Comparison of ENCODE assay signal across 19 cellular contexts in the genomic region with DNA sequence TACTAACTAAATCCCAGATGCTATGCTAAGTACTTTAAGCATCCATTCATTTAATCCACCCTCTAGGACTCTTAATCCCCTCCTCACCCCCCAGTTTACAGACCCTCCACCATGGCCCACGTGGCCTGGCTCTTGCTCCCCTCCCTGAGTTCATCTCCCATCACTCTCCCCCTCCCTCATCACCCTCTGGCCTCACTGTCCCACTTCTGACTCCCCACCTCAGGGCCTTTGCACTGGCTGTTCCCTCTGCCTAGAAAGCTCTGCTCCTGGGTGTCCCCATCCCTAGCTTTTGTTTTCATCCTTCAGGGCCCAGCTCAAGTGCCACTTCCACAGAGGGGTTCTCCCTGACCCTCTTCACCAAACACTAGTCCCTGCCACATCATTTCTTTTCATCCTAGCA. TPM values are rescaled to one million over a fixed set of nuclear protein-coding genes. Genes with fewer than 3 reads are reported as not detected.
A peak's percentile ranks its signal among the peaks of the same experiment; 100 is the strongest.
DNase-seq lines count a peak whose midpoint lies in the region; ATAC-seq and TF ChIP-seq lines count a peak whose summit lies in the region.
"Had no signal": no experiment of that assay in that cellular context is flagged by ENCODE, and none has a peak within 500 bp of the region (broad histone marks: within the 10 kb centered on the region; RNA-seq: fewer than 3 reads in every experiment).

No MANE protein-coding gene starts in this region.

- peaks cover 60% of the 10 kb centered on the region for H3K4me1 Mint-ChIP-seq in activated T-cell treated with anti-CD3 and anti-CD28 coated beads, Interleukin-2, amount 50 U/mL, for 72 hours (ENCODE audit: low read depth)
- peaks cover 67 to 72% (median 70%) of the 10 kb centered on the region in 3 donors for H3K4me1 Mint-ChIP-seq in T-cell
- H3K4me1 Mint-ChIP-seq in effector memory CD8-positive, alpha-beta T cell (ENCODE audit: low read depth in 2 of 2), result peaks cover 50 to 56% of the 10 kb centered on the region in 2 donors

- peaks cover 3 to 4% of the 10 kb centered on the region in 2 donors for H3K36me3 Mint-ChIP-seq in activated T-cell treated with anti-CD3 and anti-CD28 coated beads, Interleukin-2, amount 50 U/mL, for 72 hours (ENCODE audit: insufficient read depth in 2 of 2)
- peaks cover 4% of the 10 kb centered on the region for H3K36me3 Mint-ChIP-seq in T-cell
- H3K36me3 Mint-ChIP-seq in effector memory CD8-positive, alpha-beta T cell (ENCODE audit: insufficient read depth), result peaks cover 50% of the 10 kb centered on the region

- intact Hi-C loops in heart left ventricle (cut with DNase I), result loop anchor here in 4 of 10 donors (5.0 kb wide), 1 partner anchor 37 kb away; no protein-coding TSS in a partner anchor

- no peak for DNase-seq in activated T-cell treated with anti-CD3 and anti-CD28 coated beads, Interleukin-2, amount 50 U/mL, for 72 hours
- DNase-seq in activated T-cell treated with anti-CD3 and anti-CD28 coated beads for 4 hours, result no peak
- DNase-seq in T-cell, result no peak
- DNase-seq in effector memory CD8-positive, alpha-beta T cell, result no peak
- no peak for DNase-seq in heart left ventricle
- no peak for DNase-seq in NK-92 (lab: John Stamatoyannopoulos, UW; ENCODE audit: unreplicated experiment)
- DNase-seq in NCI-H1417 (lab: John Stamatoyannopoulos, UW), result no peak
- DNase-seq: ACHN, AML-193, Caco-2, H9, NCI-H1105 treated with DMSO at 0.1 percent for 48 hours, NCI-H187, NCI-H226, NCI-H69, RPMI8226, SIG-M5 had no signal

- H3K4me1 ChIP-seq in HEK293 (ENCODE audit: control insufficient read depth, insufficient read depth, low read length) (0 out of 2 replicates have a peak, but pooled peaks cover 3% of the 10 kb centered on the region), heart left ventricle (peaks cover 0 to 54% (median 11%) of the 10 kb centered on the region in 12 donors)
- H3K4me1 ChIP-seq: Caco-2 had no signal

- 86 to 100% (median 97%) methylated on average over 1 of the region's 1 CpG for WGBS in heart left ventricle, 4 donors

- ATAC-seq in activated T-cell treated with anti-CD3 and anti-CD28 coated beads, Interleukin-2, amount 50 U/mL, for 72 hours (replicated peaks in 1 of 2), result no peak
- no peak for ATAC-seq in T-cell (replicated peaks in 1 of 4)
- no peak for ATAC-seq in effector memory CD8-positive, alpha-beta T cell (replicated peaks)
- no peak for ATAC-seq in heart left ventricle

- POLR2A ChIA-PET in HEK293 (lab: Yijun Ruan, JAX) (interaction anchor here (1.1 kb wide), 1 partner anchor 9 kb away, joined by 3 read pairs; no protein-coding TSS in a partner anchor), T-cell (lab: Charles Lee) (interaction anchor here in 1 of 2 donors (0.6 kb wide), 2 partner anchors 17 to 68 kb away, joined by 3 read pairs; no protein-coding TSS in a partner anchor)

- H3K27me3 Mint-ChIP-seq in activated T-cell treated with anti-CD3 and anti-CD28 coated beads, Interleukin-2, amount 50 U/mL, for 72 hours (ENCODE audit: low read depth), result no peaks in the 10 kb centered on the region
- no peaks in the 10 kb centered on the region for H3K27me3 Mint-ChIP-seq in T-cell
- no peaks in the 10 kb centered on the region for H3K27me3 Mint-ChIP-seq in effector memory CD8-positive, alpha-beta T cell

- H3K36me3 ChIP-seq in HEK293 (ENCODE audit: control insufficient read depth in 2 of 2, insufficient read depth in 1 of 2, low read length in 2 of 2), result no peaks in the 10 kb centered on the region; a peak in 1 of 3 replicates
- H3K36me3 ChIP-seq in heart left ventricle, result no peaks in the 10 kb centered on the region

- CTCF ChIA-PET in HEK293 (lab: Yijun Ruan, JAX), result interaction anchor here (1.2 kb wide), 1 partner anchor 725 kb away, joined by 4 read pairs; no protein-coding TSS in a partner anchor
- CTCF ChIA-PET in T-cell (lab: Charles Lee), result no interaction called here

- H3K4me3 ChIP-seq in HEK293 (ENCODE audit: low read depth, low read length) (no peak overlapping the region), heart left ventricle (no peak overlapping the region)

- no peaks in the 10 kb centered on the region for H3K9me3 Mint-ChIP-seq in activated T-cell treated with anti-CD3 and anti-CD28 coated beads, Interleukin-2, amount 50 U/mL, for 72 hours
- H3K9me3 Mint-ChIP-seq in T-cell, result no peaks in the 10 kb centered on the region
- H3K9me3 Mint-ChIP-seq in effector memory CD8-positive, alpha-beta T cell, result no peaks in the 10 kb centered on the region
- H3K9me3 Mint-ChIP-seq: CD14-positive monocyte, H9 had no signal

- H3K27me3 ChIP-seq in heart left ventricle, result no peaks in the 10 kb centered on the region

- TF ChIP-seq CTCF in HEK293 (tag by site-specific recombination; IDR thresholded peaks at IDR 0.05) (no peak), heart left ventricle (IDR thresholded peaks at IDR 0.05) (no peak)

- TF ChIP-seq POLR2A in heart left ventricle (IDR thresholded peaks at IDR 0.05), result no peak

- H3K9me3 ChIP-seq in HEK293 (ENCODE audit: control insufficient read depth, insufficient read depth, low read depth, low read length) (no peaks in the 10 kb centered on the region), heart left ventricle (no peaks in the 10 kb centered on the region)
- H3K9me3 ChIP-seq: Caco-2 had no signal

- H3K4me3 Mint-ChIP-seq in activated T-cell treated with anti-CD3 and anti-CD28 coated beads, Interleukin-2, amount 50 U/mL, for 72 hours, result no peak overlapping the region
- H3K4me3 Mint-ChIP-seq in T-cell, result peak overlapping the region in 1 of 3 donors; percentile 36
- peak overlapping the region; percentile 3 to 19 for H3K4me3 Mint-ChIP-seq in effector memory CD8-positive, alpha-beta T cell
- H3K4me3 Mint-ChIP-seq: CD14-positive monocyte, H9 had no signal

- H3K27ac Mint-ChIP-seq in activated T-cell treated with anti-CD3 and anti-CD28 coated beads, Interleukin-2, amount 50 U/mL, for 72 hours, result peak overlapping the region; percentile 49
- H3K27ac Mint-ChIP-seq in T-cell, result peak overlapping the region; percentile 34 to 66
- peak overlapping the region in 1 of 2 donors; percentile 74 for H3K27ac Mint-ChIP-seq in effector memory CD8-positive, alpha-beta T cell

- H3K27ac ChIP-seq in HEK293 (ENCODE audit: extremely low read depth, low read depth, low read length) (no peak overlapping the region), heart left ventricle (no peak overlapping the region)

TF ChIP-seq in HEK293, 187 proteins besides CTCF, POLR2A, EP300 and RAD21:
- no peak for TF ChIP-seq ZNF791 (tag by site-specific recombination; IDR thresholded peaks at IDR 0.05)
- TF ChIP-seq, protein P1, sequence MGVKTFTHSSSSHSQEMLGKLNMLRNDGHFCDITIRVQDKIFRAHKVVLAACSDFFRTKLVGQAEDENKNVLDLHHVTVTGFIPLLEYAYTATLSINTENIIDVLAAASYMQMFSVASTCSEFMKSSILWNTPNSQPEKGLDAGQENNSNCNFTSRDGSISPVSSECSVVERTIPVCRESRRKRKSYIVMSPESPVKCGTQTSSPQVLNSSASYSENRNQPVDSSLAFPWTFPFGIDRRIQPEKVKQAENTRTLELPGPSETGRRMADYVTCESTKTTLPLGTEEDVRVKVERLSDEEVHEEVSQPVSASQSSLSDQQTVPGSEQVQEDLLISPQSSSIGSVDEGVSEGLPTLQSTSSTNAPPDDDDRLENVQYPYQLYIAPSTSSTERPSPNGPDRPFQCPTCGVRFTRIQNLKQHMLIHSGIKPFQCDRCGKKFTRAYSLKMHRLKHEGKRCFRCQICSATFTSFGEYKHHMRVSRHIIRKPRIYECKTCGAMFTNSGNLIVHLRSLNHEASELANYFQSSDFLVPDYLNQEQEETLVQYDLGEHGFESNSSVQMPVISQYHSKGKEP (tag by site-specific recombination; IDR thresholded peaks at IDR 0.05), result no peak
- no peak for TF ChIP-seq ZNF335 (tag by site-specific recombination; conservative IDR thresholded peaks at IDR 0.05)
- TF ChIP-seq ZNF19 (tag by site-specific recombination; IDR thresholded peaks at IDR 0.05; ENCODE audit: low read depth), result no peak
- no peak for TF ChIP-seq ZNF202 (tag by site-specific recombination; IDR thresholded peaks at IDR 0.05; ENCODE audit: borderline replicate concordance)
- peak; percentile 95 for TF ChIP-seq ZNF623 (tag by site-specific recombination; IDR thresholded peaks at IDR 0.05)
- TF ChIP-seq FEZF1 (tag by site-specific recombination; IDR thresholded peaks at IDR 0.05), result no peak
- TF ChIP-seq ZFP69B (tag by site-specific recombination; IDR thresholded peaks at IDR 0.05), result no peak

RNA-seq across cellular contexts. Expression of a gene that starts 4.2 kb away (rescaled TPM):
- total RNA-seq in activated T-cell treated with anti-CD3 and anti-CD28 coated beads, Interleukin-2, amount 50 U/mL, for 72 hours, result 1 to 10 TPM; 6.4 to 7.7 TPM
- 10 to 100 TPM; 15.3 to 27.9 (median 16.4) TPM for total RNA-seq in T-cell
- total RNA-seq in heart left ventricle, result 1 to 10 TPM; 2.0 to 5.1 (median 3.3) TPM
- polyA plus RNA-seq in heart left ventricle, result 10 to 100 TPM in 1 of 2 donors, 1 to 10 TPM in 1; 1.9 to 14.6 TPM

RNA-seq across cellular contexts. Expression of a gene that starts 6.0 kb away (rescaled TPM):
- 10 to 100 TPM; 93.5 to 94.2 TPM for total RNA-seq in activated T-cell treated with anti-CD3 and anti-CD28 coated beads, Interleukin-2, amount 50 U/mL, for 72 hours
- 100 to 1,000 TPM; 170 to 412 (median 206) TPM for total RNA-seq in T-cell
- total RNA-seq in heart left ventricle, result 10 to 100 TPM in 8 of 9 donors, 1 to 10 TPM in 1; 9.4 to 68.8 (median 13.9) TPM
- polyA plus RNA-seq in heart left ventricle, result 10 to 100 TPM; 13.4 to 24.0 TPM

RNA-seq across cellular contexts. Expression of a gene that starts 16.6 kb away (rescaled TPM):
- total RNA-seq in activated T-cell treated with anti-CD3 and anti-CD28 coated beads, Interleukin-2, amount 50 U/mL, for 72 hours, result 10 to 100 TPM; 12.3 to 12.8 TPM
- total RNA-seq in T-cell, result 10 to 100 TPM in 3 of 5 donors, 1 to 10 TPM in 2; 9.9 to 14.7 (median 13.2) TPM
- total RNA-seq in heart left ventricle, result 1 to 10 TPM; 1.0 to 5.4 (median 2.5) TPM
- 1 to 10 TPM; 2.5 to 6.7 TPM for polyA plus RNA-seq in heart left ventricle

RNA-seq across cellular contexts. Expression of a gene that starts 37.4 kb away (rescaled TPM):
- total RNA-seq in activated T-cell treated with anti-CD3 and anti-CD28 coated beads, Interleukin-2, amount 50 U/mL, for 72 hours, result 10 to 100 TPM; 30.3 to 30.7 TPM
- total RNA-seq in T-cell (10 to 100 TPM; 12.4 to 32.8 (median 27.1) TPM), heart left ventricle (10 to 100 TPM in 8 of 9 donors, 1 to 10 TPM in 1; 9.6 to 18.6 (median 13.7) TPM)
- 10 to 100 TPM; 21.2 to 40.4 TPM for polyA plus RNA-seq in heart left ventricle

RNA-seq across cellular contexts. Expression of a gene that starts 37.9 kb away (rescaled TPM):
- total RNA-seq in activated T-cell treated with anti-CD3 and anti-CD28 coated beads, Interleukin-2, amount 50 U/mL, for 72 hours, result 10 to 100 TPM; 18.4 to 21.6 TPM
- 10 to 100 TPM; 13.0 to 28.6 (median 27.0) TPM for total RNA-seq in T-cell
- 100 to 1,000 TPM in 2 of 9 donors, 10 to 100 TPM in 7; 32.0 to 149 (median 39.2) TPM for total RNA-seq in heart left ventricle
- 10 to 100 TPM; 39.1 to 74.4 TPM for polyA plus RNA-seq in heart left ventricle

Comparison
In these comparisons a context has a peak if more than half of its experiments do, and no peak if none do; other contexts are left out.
1. H3K4me3 Mint-ChIP-seq: peak in effector memory CD8-positive, alpha-beta T cell (2 of 2); none in activated T-cell treated with anti-CD3 and anti-CD28 coated beads, Interleukin-2, amount 50 U/mL, for 72 hours (0 of 2).